ENCODE assay signal across 21 cellular contexts in the genomic region with DNA sequence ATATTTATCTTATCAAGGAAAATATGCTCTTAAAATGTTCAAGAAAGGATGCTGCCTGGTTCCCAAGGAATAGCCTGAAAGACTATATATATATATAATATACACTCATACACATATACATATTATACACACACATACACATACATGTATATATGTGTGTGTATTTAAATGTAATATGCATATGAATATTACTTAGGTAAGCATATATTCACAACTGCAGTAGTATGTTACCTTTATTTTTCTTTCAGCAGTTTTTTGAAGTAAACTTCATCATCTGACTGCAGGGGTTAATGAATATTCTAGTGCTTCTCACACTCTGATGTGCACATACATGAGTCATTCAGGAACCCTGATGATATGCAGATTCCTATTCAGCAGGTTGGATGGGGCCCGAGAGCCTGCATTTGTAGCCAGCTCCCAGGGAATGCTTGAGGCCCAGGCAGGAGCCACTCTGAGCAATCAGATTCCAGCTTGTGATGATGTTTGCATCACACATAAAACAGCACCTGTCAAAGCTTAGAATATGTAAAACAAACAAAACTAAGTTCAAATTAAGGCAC. TPM values are rescaled to one million over a fixed set of nuclear protein-coding genes. Genes with fewer than 3 reads are reported as not detected.
A peak's percentile ranks its signal among the peaks of the same experiment; 100 is the strongest.
DNase-seq lines count a peak whose midpoint lies in the region; ATAC-seq and TF ChIP-seq lines count a peak whose summit lies in the region.
"Had no signal": no experiment of that assay in that cellular context is flagged by ENCODE, and none has a peak within 500 bp of the region (broad histone marks: within the 10 kb centered on the region; RNA-seq: fewer than 3 reads in every experiment).

No MANE protein-coding gene starts in this region.

- no peaks in the 10 kb centered on the region for H3K36me3 ChIP-seq in breast epithelium
- H3K36me3 ChIP-seq in gastrocnemius medialis: no peaks in the 10 kb centered on the region
- H3K36me3 ChIP-seq: BE2C, MG63 had no signal

- no peaks in the 10 kb centered on the region for H3K4me1 ChIP-seq in breast epithelium
- H3K4me1 ChIP-seq in gastrocnemius medialis: peaks cover 36 to 48% of the 10 kb centered on the region in 2 donors
- H3K4me1 ChIP-seq: BE2C, foreskin keratinocyte had no signal

- ATAC-seq in left ventricle myocardium superior (peak; percentile 29), gastrocnemius medialis (no peak), left colon (no peak)
- ATAC-seq: foreskin keratinocyte; naive thymus-derived CD4-positive, alpha-beta T cell; stimulated activated naive CD8-positive, alpha-beta T cell treated with anti-CD3 and anti-CD28 coated beads, Interleukin-15, amount 100 ng/mL, for 72 hours had no signal

- no peaks in the 10 kb centered on the region for H3K9me3 Mint-ChIP-seq in MCF 10A (ENCODE audit: unreplicated experiment)
- H3K9me3 Mint-ChIP-seq: dendritic cell treated with granulocyte-macrophage colony-stimulating factor and Interleukin-4, amounts not matched to agents 40 ng/mL and 50 ng/mL, for 4 days; naive thymus-derived CD4-positive, alpha-beta T cell; stimulated activated naive CD8-positive, alpha-beta T cell treated with anti-CD3 and anti-CD28 coated beads, Interleukin-15, amount 100 ng/mL, for 72 hours; T-helper 2 cell treated with Interferon-gamma antibody and Interleukin-4, amounts not matched to agents 5 μg/mL and 100 μg/mL, for 36 hours had no signal

- H3K4me3 ChIP-seq in breast epithelium (no peak overlapping the region), gastrocnemius medialis (no peak overlapping the region)
- H3K4me3 ChIP-seq: MG63 had no signal

- BruUV-seq in MCF 10A (replicated peaks; lab: Mats Ljungman, UMichigan): no TSS peak

- TF ChIP-seq CTCF in MCF 10A (IDR thresholded peaks at IDR 0.05; ENCODE audit: unreplicated experiment) (no peak), breast epithelium (IDR thresholded peaks at IDR 0.05) (no peak), gastrocnemius medialis (IDR thresholded peaks at IDR 0.05 in 4 of 5, conservative IDR thresholded peaks at IDR 0.05 in 1 of 5) (no peak)

- intact Hi-C loops in MCF 10A (cut with micrococcal nuclease) (no loop called here), breast epithelium (cut with DNase I; ENCODE audit: low total_unique reads) (no loop called here), left ventricle myocardium superior (cut with micrococcal nuclease) (no loop called here), gastrocnemius medialis (cut with DNase I; ENCODE audit: low total_unique reads) (no loop called here), left colon (cut with DNase I, micrococcal nuclease) (no loop called here)

- H3K27ac Mint-ChIP-seq in MCF 10A (ENCODE audit: low read depth, unreplicated experiment): no peak overlapping the region
- H3K27ac Mint-ChIP-seq: naive thymus-derived CD4-positive, alpha-beta T cell; stimulated activated naive CD8-positive, alpha-beta T cell treated with anti-CD3 and anti-CD28 coated beads, Interleukin-15, amount 100 ng/mL, for 72 hours; T-helper 2 cell treated with Interferon-gamma antibody and Interleukin-4, amounts not matched to agents 5 μg/mL and 100 μg/mL, for 36 hours had no signal

- TF ChIP-seq POLR2A in breast epithelium (IDR thresholded peaks at IDR 0.05): no peak
- TF ChIP-seq POLR2A in gastrocnemius medialis (IDR thresholded peaks at IDR 0.05): no peak

- H3K27me3 Mint-ChIP-seq in MCF 10A (ENCODE audit: insufficient read depth, unreplicated experiment): no peaks in the 10 kb centered on the region
- H3K27me3 Mint-ChIP-seq: dendritic cell treated with granulocyte-macrophage colony-stimulating factor and Interleukin-4, amounts not matched to agents 40 ng/mL and 50 ng/mL, for 4 days; stimulated activated naive CD8-positive, alpha-beta T cell treated with anti-CD3 and anti-CD28 coated beads, Interleukin-15, amount 100 ng/mL, for 72 hours had no signal

- H3K4me1 Mint-ChIP-seq in MCF 10A (ENCODE audit: insufficient read depth, unreplicated experiment): peaks cover 6% of the 10 kb centered on the region

- no peak overlapping the region for H3K4me3 Mint-ChIP-seq in MCF 10A (ENCODE audit: unreplicated experiment)
- H3K4me3 Mint-ChIP-seq: dendritic cell treated with granulocyte-macrophage colony-stimulating factor and Interleukin-4, amounts not matched to agents 40 ng/mL and 50 ng/mL, for 4 days; naive thymus-derived CD4-positive, alpha-beta T cell; stimulated activated naive CD8-positive, alpha-beta T cell treated with anti-CD3 and anti-CD28 coated beads, Interleukin-15, amount 100 ng/mL, for 72 hours; T-helper 2 cell treated with Interferon-gamma antibody and Interleukin-4, amounts not matched to agents 5 μg/mL and 100 μg/mL, for 36 hours had no signal

- H3K27ac ChIP-seq in breast epithelium (no peak overlapping the region), gastrocnemius medialis (peak overlapping the region; percentile 66 to 83 (median 72))
- H3K27ac ChIP-seq: epithelial cell of prostate, foreskin keratinocyte had no signal

- H3K36me3 Mint-ChIP-seq in MCF 10A (ENCODE audit: insufficient read depth, unreplicated experiment): no peaks in the 10 kb centered on the region
- H3K36me3 Mint-ChIP-seq: naive thymus-derived CD4-positive, alpha-beta T cell had no signal

- H3K9me3 ChIP-seq in breast epithelium (no peaks in the 10 kb centered on the region), gastrocnemius medialis (no peaks in the 10 kb centered on the region)
- H3K9me3 ChIP-seq: BE2C, MG63 had no signal

- CTCF ChIA-PET in MCF 10A (lab: Yijun Ruan, JAX): interaction anchor here (0.5 to 7.7 kb wide), 2 partner anchors 16 to 165 kb away, joined by 4 to 66 read pairs; a partner anchor contains a TSS

- DNase-seq in MCF 10A (ENCODE audit: unreplicated experiment): peak; percentile 14
- DNase-seq in breast epithelium (ENCODE audit: low spot score in 2 of 2): no peak
- peak; percentile 41 for DNase-seq in amniotic epithelial cell (ENCODE audit: low read depth)
- peak; percentile 44 for DNase-seq in left ventricle myocardium superior
- no peak for DNase-seq in gastrocnemius medialis
- DNase-seq in C1 segment of cervical spinal cord (lab: John Stamatoyannopoulos, UW): no peak
- no peak for DNase-seq in epidermal melanocyte (ENCODE audit: insufficient read length, low spot score)
- DNase-seq in left colon: no peak
- DNase-seq: activated CD4-positive, alpha-beta T cell treated with anti-CD3 and anti-CD28 coated beads, Interleukin-2, amount 50 U/mL, for 48 hours; activated effector memory CD4-positive, alpha-beta T cell treated with Interleukin-2 at 50 U/mL for 16 hours; BE2C; foreskin keratinocyte; MG63; naive thymus-derived CD4-positive, alpha-beta T cell; NCI-H146; NCI-H510A treated with DMSO at 0.1 percent for 48 hours; NK-92 treated with Interleukin-12 subunit alpha and Interleukin-12 subunit beta, amount 100 ng/mL, for 24 hours; stimulated activated naive CD8-positive, alpha-beta T cell treated with anti-CD3 and anti-CD28 coated beads, Interleukin-15, amount 100 ng/mL, for 72 hours had no signal

- no peaks in the 10 kb centered on the region for H3K27me3 ChIP-seq in breast epithelium
- no peaks in the 10 kb centered on the region for H3K27me3 ChIP-seq in gastrocnemius medialis
- H3K27me3 ChIP-seq: foreskin keratinocyte, MG63 had no signal

- in situ Hi-C loops in gastrocnemius medialis (cut with MboI; ENCODE audit: low sequenced_read_pairs in 4 of 4): loop anchor here in 1 of 4 donors (25.0 kb wide), 1 partner anchor 1147 kb away; no protein-coding TSS in a partner anchor

- POLR2A ChIA-PET in MCF 10A (lab: Yijun Ruan, JAX): no interaction called here

RNA-seq across cellular contexts. Expression of a gene that starts 16.1 kb away (rescaled TPM):
- total RNA-seq in MCF 10A (2022) (0.93 and 1.1 TPM in 2 replicates), breast epithelium (1 to 10 TPM; 1.3 to 1.9 (median 1.4) TPM), left ventricle myocardium superior (2.5 TPM), gastrocnemius medialis (10 to 100 TPM in 3 of 4 donors, 1 to 10 TPM in 1; 2.4 to 46.7 (median 26.9) TPM), left colon (under 1 TPM; 0.34 to 0.55 TPM)

RNA-seq across cellular contexts. Expression of a gene that starts 30.6 kb away (rescaled TPM):
- total RNA-seq in MCF 10A (2022): 33.4 and 44.8 TPM in 2 replicates
- total RNA-seq in breast epithelium: 10 to 100 TPM; 40.6 to 62.3 (median 59.3) TPM
- total RNA-seq in left ventricle myocardium superior: 45.1 TPM
- 10 to 100 TPM; 51.9 to 66.0 (median 57.3) TPM for total RNA-seq in gastrocnemius medialis
- 10 to 100 TPM; 42.7 to 44.3 TPM for total RNA-seq in left colon

Comparison
In these comparisons a context has a peak if more than half of its experiments do, and no peak if none do; other contexts are left out.
1. DNase-seq: peak in MCF 10A (single experiment), amniotic epithelial cell (single experiment) and left ventricle myocardium superior (single experiment); none in breast epithelium (0 of 2), gastrocnemius medialis (0 of 2), C1 segment of cervical spinal cord (0 of 14), epidermal melanocyte (single experiment) and left colon (0 of 2).
2. H3K27ac ChIP-seq: peak in gastrocnemius medialis (4 of 4); none in breast epithelium (0 of 2).